Comparison of ENCODE assay signal across 1 cellular context in the genomic region with DNA sequence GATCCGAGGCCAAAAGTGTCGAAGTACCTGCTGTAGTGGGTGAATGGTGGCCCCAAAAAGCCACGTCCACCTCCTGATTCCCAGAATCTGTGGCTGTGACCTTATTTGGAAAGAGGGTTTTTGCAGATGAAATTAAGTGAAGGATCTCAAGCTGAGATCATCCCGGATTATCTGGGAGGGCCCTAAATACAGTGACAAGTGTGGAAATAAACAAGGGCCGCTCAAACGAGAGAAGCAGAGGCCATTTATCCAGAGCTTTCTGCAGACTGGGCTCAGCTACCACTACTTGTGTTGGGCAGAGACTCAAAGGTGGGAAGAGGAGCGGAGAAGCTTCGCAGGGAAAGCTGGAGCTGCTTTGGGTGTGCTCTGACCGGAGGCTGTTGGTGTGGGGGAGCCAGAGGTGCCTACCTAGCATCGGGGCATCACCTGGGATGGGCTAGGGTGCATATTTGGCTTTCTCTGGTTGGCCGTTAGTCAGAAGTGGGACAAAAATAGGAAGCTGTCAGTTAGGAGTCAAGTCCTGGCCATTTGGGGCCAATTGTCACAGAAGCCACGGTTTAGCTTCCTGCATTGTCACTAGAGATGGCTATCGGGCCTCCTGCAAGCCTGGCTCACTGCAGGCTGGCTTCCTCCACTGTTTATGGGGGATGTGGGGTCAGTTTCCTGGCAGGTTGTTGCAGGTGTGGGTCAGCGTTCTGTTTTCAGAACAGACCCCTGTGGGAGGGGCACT.
A peak's percentile ranks its signal among the peaks of the same experiment; 100 is the strongest.
TF ChIP-seq lines count a peak whose summit lies in the region.

No MANE protein-coding gene starts in this region.

TF ChIP-seq in K562, 482 proteins besides CTCF, POLR2A, EP300 and RAD21 (continued from another document):
- TF ChIP-seq, protein P1, sequence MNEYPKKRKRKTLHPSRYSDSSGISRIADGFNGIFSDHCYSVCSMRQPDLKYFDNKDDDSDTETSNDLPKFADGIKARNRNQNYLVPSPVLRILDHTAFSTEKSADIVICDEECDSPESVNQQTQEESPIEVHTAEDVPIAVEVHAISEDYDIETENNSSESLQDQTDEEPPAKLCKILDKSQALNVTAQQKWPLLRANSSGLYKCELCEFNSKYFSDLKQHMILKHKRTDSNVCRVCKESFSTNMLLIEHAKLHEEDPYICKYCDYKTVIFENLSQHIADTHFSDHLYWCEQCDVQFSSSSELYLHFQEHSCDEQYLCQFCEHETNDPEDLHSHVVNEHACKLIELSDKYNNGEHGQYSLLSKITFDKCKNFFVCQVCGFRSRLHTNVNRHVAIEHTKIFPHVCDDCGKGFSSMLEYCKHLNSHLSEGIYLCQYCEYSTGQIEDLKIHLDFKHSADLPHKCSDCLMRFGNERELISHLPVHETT (CRISPR knock-in tag; conservative IDR thresholded peaks at IDR 0.05 in 1 of 2, IDR thresholded peaks at IDR 0.05 in 1 of 2) = peak in 1 of 2 experiments; percentile 68; a peak in 2 of 4 replicates
- TF ChIP-seq HMBOX1 (IDR thresholded peaks at IDR 0.05) (peak; percentile 45; the same call in 1 of the 2 replicates), JUND (IDR thresholded peaks at IDR 0.05; ENCODE audit: borderline replicate concordance, low read depth, low read length) (no peak), JUND (tag; IDR thresholded peaks at IDR 0.05; ENCODE audit: borderline replicate concordance, low read depth, low read length) (peak; percentile 8; the same call in 1 of the 3 replicates), CBX3 (IDR thresholded peaks at IDR 0.05; ENCODE audit: borderline replicate concordance in 1 of 2, low read length in 2 of 2) (no peak), ZNF232 (CRISPR knock-in tag; IDR thresholded peaks at IDR 0.05) (no peak), ARID1B (IDR thresholded peaks at IDR 0.05) (peak; percentile 58; the same call in 1 of the 2 replicates), SIRT6 (IDR thresholded peaks at IDR 0.05; ENCODE audit: low read depth, low read length) (no peak), DMBX1 (CRISPR knock-in tag; IDR thresholded peaks at IDR 0.05; ENCODE audit: borderline replicate concordance) (0 out of 2 replicates have a peak, but pooled peaks have one; percentile 22), C11orf30 (IDR thresholded peaks at IDR 0.05; ENCODE audit: low read depth) (peak; percentile 24; the same call in 1 of the 2 replicates), SIN3B (IDR thresholded peaks at IDR 0.05; ENCODE audit: low read depth) (no peak), ZNF274 (IDR thresholded peaks at IDR 0.05; ENCODE audit: borderline replicate concordance, low read depth, low read length) (no peak), NEUROD1 (IDR thresholded peaks at IDR 0.05; ENCODE audit: borderline replicate concordance, low read depth, low read length, partially characterized antibody) (no peak), PRPF4 (IDR thresholded peaks at IDR 0.05; ENCODE audit: insufficient read depth, low read depth, low read length, poor library complexity, severe bottlenecking) (no peak), DACH1 (IDR thresholded peaks at IDR 0.05; ENCODE audit: partially characterized antibody) (no peak), ZNF311 (CRISPR knock-in tag; IDR thresholded peaks at IDR 0.05) (peak; percentile 34; the same call in 1 of the 2 replicates), ZNF551 (CRISPR knock-in tag; IDR thresholded peaks at IDR 0.05) (no peak), FOXM1 (IDR thresholded peaks at IDR 0.05; ENCODE audit: low read depth) (no peak), FOXM1 (CRISPR knock-in tag; IDR thresholded peaks at IDR 0.05; ENCODE audit: low read depth) (no peak), L3MBTL2 (IDR thresholded peaks at IDR 0.05) (peak; percentile 45; the same call in 1 of the 2 replicates), ATF1 (CRISPR knock-in tag; IDR thresholded peaks at IDR 0.05) (no peak), ATF1 (tag; IDR thresholded peaks at IDR 0.05) (0 out of 2 replicates have a peak, but pooled peaks have one; percentile 19), SRF (CRISPR knock-in tag; IDR thresholded peaks at IDR 0.05) (peak in 1 of 2 experiments; percentile 67; a peak in 1 of 4 replicates), SMARCE1 (IDR thresholded peaks at IDR 0.05) (peak; percentile 51; the same call in 1 of the 2 replicates), ELF2 (CRISPR knock-in tag; IDR thresholded peaks at IDR 0.05) (0 out of 2 replicates have a peak, but pooled peaks have one; percentile 42), XRCC4 (IDR thresholded peaks at IDR 0.05; ENCODE audit: extremely low read depth, insufficient read depth, insufficient read length) (no peak), ZNF253 (CRISPR knock-in tag; conservative IDR thresholded peaks at IDR 0.05) (no peak), NUFIP1 (IDR thresholded peaks at IDR 0.05; ENCODE audit: partially characterized antibody) (no peak)
- TF ChIP-seq, protein P2, sequence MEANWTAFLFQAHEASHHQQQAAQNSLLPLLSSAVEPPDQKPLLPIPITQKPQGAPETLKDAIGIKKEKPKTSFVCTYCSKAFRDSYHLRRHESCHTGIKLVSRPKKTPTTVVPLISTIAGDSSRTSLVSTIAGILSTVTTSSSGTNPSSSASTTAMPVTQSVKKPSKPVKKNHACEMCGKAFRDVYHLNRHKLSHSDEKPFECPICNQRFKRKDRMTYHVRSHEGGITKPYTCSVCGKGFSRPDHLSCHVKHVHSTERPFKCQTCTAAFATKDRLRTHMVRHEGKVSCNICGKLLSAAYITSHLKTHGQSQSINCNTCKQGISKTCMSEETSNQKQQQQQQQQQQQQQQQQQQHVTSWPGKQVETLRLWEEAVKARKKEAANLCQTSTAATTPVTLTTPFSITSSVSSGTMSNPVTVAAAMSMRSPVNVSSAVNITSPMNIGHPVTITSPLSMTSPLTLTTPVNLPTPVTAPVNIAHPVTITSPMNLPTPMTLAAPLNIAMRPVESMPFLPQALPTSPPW (CRISPR knock-in tag; IDR thresholded peaks at IDR 0.05) = peak; percentile 16; the same call in 1 of the 2 replicates
- TF ChIP-seq, protein P3, sequence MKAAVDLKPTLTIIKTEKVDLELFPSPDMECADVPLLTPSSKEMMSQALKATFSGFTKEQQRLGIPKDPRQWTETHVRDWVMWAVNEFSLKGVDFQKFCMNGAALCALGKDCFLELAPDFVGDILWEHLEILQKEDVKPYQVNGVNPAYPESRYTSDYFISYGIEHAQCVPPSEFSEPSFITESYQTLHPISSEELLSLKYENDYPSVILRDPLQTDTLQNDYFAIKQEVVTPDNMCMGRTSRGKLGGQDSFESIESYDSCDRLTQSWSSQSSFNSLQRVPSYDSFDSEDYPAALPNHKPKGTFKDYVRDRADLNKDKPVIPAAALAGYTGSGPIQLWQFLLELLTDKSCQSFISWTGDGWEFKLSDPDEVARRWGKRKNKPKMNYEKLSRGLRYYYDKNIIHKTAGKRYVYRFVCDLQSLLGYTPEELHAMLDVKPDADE (conservative IDR thresholded peaks at IDR 0.05; ENCODE audit: control insufficient read depth, low read depth, low read length) = no peak
- TF ChIP-seq, protein P4, sequence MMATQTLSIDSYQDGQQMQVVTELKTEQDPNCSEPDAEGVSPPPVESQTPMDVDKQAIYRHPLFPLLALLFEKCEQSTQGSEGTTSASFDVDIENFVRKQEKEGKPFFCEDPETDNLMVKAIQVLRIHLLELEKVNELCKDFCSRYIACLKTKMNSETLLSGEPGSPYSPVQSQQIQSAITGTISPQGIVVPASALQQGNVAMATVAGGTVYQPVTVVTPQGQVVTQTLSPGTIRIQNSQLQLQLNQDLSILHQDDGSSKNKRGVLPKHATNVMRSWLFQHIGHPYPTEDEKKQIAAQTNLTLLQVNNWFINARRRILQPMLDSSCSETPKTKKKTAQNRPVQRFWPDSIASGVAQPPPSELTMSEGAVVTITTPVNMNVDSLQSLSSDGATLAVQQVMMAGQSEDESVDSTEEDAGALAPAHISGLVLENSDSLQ (IDR thresholded peaks at IDR 0.05) = peak; percentile 66
- TF ChIP-seq, protein P5, sequence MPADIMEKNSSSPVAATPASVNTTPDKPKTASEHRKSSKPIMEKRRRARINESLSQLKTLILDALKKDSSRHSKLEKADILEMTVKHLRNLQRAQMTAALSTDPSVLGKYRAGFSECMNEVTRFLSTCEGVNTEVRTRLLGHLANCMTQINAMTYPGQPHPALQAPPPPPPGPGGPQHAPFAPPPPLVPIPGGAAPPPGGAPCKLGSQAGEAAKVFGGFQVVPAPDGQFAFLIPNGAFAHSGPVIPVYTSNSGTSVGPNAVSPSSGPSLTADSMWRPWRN (IDR thresholded peaks at IDR 0.05; ENCODE audit: low read depth) = no peak
- TF ChIP-seq, protein P6, sequence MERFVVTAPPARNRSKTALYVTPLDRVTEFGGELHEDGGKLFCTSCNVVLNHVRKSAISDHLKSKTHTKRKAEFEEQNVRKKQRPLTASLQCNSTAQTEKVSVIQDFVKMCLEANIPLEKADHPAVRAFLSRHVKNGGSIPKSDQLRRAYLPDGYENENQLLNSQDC (CRISPR knock-in tag; IDR thresholded peaks at IDR 0.05) = no peak
